13 cellular contexts compared by ENCODE assay signal in the genomic region with DNA sequence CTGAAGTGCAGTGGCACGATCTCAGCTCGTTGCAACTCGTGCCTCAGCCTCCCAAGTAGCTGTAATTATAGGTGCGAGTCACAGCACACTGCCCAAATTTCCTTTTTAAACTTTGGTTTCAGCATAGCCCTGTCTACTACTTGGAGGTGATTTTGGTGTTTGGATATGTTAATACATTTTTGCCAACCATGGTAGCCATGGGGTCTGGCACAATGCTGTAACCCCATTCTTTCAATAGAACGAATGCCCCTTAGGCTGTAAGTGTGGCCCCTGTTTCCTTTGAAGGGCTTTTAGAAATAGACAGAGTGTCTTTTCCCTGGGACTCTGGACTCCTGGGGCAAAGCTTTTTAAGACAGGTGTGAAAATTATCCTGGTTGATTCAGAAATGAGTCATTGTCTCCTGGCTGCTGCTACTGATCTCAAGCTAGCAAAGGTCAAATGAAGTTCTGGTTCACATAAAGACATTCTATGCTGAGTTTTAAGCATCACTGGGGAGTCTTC.
A peak's percentile ranks its signal among the peaks of the same experiment; 100 is the strongest.
DNase-seq lines count a peak whose midpoint lies in the region; ATAC-seq, FAIRE-seq and TF ChIP-seq lines count a peak whose summit lies in the region.
"Had no signal": no experiment of that assay in that cellular context is flagged by ENCODE, and none has a peak within 500 bp of the region (broad histone marks: within the 10 kb centered on the region; RNA-seq: fewer than 3 reads in every experiment).

No MANE protein-coding gene starts in this region.

- ATAC-seq in GM19452 (IDR thresholded peaks at IDR 0.05; ENCODE audit: unreplicated experiment) (peak; percentile 14), K562 (no peak), GM19324 (IDR thresholded peaks at IDR 0.05; ENCODE audit: low FRiP score, unreplicated experiment) (no peak)

- H3K4me1 ChIP-seq in K562 (replicated peaks in 1 of 2; ENCODE audit: control insufficient read depth in 2 of 2, insufficient read depth in 2 of 2, low read length in 2 of 2), result peaks cover 0 to 8% of the 10 kb centered on the region in 2 experiments; a peak in 4 of 5 replicates
- H3K4me1 ChIP-seq in rectal smooth muscle tissue (ENCODE audit: control insufficient read depth, insufficient read depth, low read length), result peaks cover 9% of the 10 kb centered on the region

- BruUV-seq in K562 (replicated peaks; lab: Mats Ljungman, UMichigan), result no TSS peak

- DNase-seq in LHCN-M2 (ENCODE audit: low read depth) (peak; percentile 93), K562 (ENCODE audit: extremely low read depth in 1 of 4, low spot score in 3 of 4) (no peak), immature natural killer cell (no peak), NCI-H2227 (lab: John Stamatoyannopoulos, UW; ENCODE audit: unreplicated experiment) (no peak), GM19240 (ENCODE audit: insufficient read length, low spot score) (no peak)
- DNase-seq: activated CD4-positive, alpha-beta memory T cell treated with anti-CD3 and anti-CD28 coated beads, Interleukin-2, amount 10 ng/mL, durations not matched to agents 7 days and 5 days; DMS79 treated with DMSO at 0.1 percent for 48 hours; NCI-H2171; SW 1271 had no signal

- H3K9ac ChIP-seq in K562 (ENCODE audit: insufficient read depth in 1 of 2, low read depth in 2 of 2, low read length in 2 of 2) (no peak overlapping the region), rectal smooth muscle tissue (ENCODE audit: low read length) (no peak overlapping the region)

- H3K36me3 ChIP-seq in K562 (ENCODE audit: control insufficient read depth, insufficient read depth, low read length), result no peaks in the 10 kb centered on the region
- no peaks in the 10 kb centered on the region for H3K36me3 ChIP-seq in rectal smooth muscle tissue (ENCODE audit: control insufficient read depth, insufficient read depth, low read length)

- no peak overlapping the region for H3K4me3 ChIP-seq in K562
- no peak overlapping the region for H3K4me3 ChIP-seq in rectal smooth muscle tissue (ENCODE audit: low read length)

- H3K9me3 Mint-ChIP-seq in immature natural killer cell, result no peaks in the 10 kb centered on the region
- H3K9me3 Mint-ChIP-seq: activated CD4-positive, alpha-beta memory T cell treated with anti-CD3 and anti-CD28 coated beads, Interleukin-2, amount 10 ng/mL, durations not matched to agents 7 days and 5 days had no signal

- no peak overlapping the region for H3K4me2 ChIP-seq in K562 (ENCODE audit: insufficient read depth, low read length)

- H3K9me3 ChIP-seq in K562 (replicated peaks; ENCODE audit: control insufficient read depth, insufficient read depth, low read depth, low read length), result no peaks in the 10 kb centered on the region

- TF ChIP-seq RAD21 in K562 (CRISPR knock-in tag; conservative IDR thresholded peaks at IDR 0.05 in 1 of 2, IDR thresholded peaks at IDR 0.05 in 1 of 2), result no peak

- H3K27ac Mint-ChIP-seq in immature natural killer cell, result no peak overlapping the region
- H3K27ac Mint-ChIP-seq: activated CD4-positive, alpha-beta memory T cell treated with anti-CD3 and anti-CD28 coated beads, Interleukin-2, amount 10 ng/mL, durations not matched to agents 7 days and 5 days had no signal

- H3K27me3 ChIP-seq in K562 (ENCODE audit: control insufficient read depth in 2 of 2, insufficient read depth in 2 of 2, low read length in 2 of 2), result no peaks in the 10 kb centered on the region
- no peaks in the 10 kb centered on the region for H3K27me3 ChIP-seq in rectal smooth muscle tissue (ENCODE audit: control insufficient read depth, insufficient read depth, low read length)

- H3K4me3 Mint-ChIP-seq in immature natural killer cell, result no peak overlapping the region
- H3K4me3 Mint-ChIP-seq: activated CD4-positive, alpha-beta memory T cell treated with anti-CD3 and anti-CD28 coated beads, Interleukin-2, amount 10 ng/mL, durations not matched to agents 7 days and 5 days; brain had no signal

- POLR2A ChIA-PET in K562 (lab: Yijun Ruan, JAX), result interaction anchor here (0.6 kb wide), 1 partner anchor 95 kb away, joined by 3 read pairs; no protein-coding TSS in a partner anchor

- no peak for TF ChIP-seq POLR2A in K562 (conservative IDR thresholded peaks at IDR 0.05)

- H3K4me1 Mint-ChIP-seq in immature natural killer cell, result peaks cover 4 to 6% of the 10 kb centered on the region in 2 donors
- H3K4me1 Mint-ChIP-seq: activated CD4-positive, alpha-beta memory T cell treated with anti-CD3 and anti-CD28 coated beads, Interleukin-2, amount 10 ng/mL, durations not matched to agents 7 days and 5 days had no signal

- no peak for FAIRE-seq in K562 (lab: Jason Lieb, UNC)

- peaks cover 3 to 7% (median 5%) of the 10 kb centered on the region in 3 donors for H3K36me3 Mint-ChIP-seq in immature natural killer cell
- H3K36me3 Mint-ChIP-seq: brain had no signal

- no peaks in the 10 kb centered on the region for H4K20me1 ChIP-seq in K562 (replicated peaks; ENCODE audit: control insufficient read depth, insufficient read depth, low read length)

- H3K27ac ChIP-seq in K562 (ENCODE audit: extremely low read depth, low read depth, low read length) (no peak overlapping the region), rectal smooth muscle tissue (ENCODE audit: low read depth, low read length) (peak overlapping the region; percentile 23)

- no peaks in the 10 kb centered on the region for H3K9me1 ChIP-seq in K562 (ENCODE audit: control insufficient read depth, insufficient read depth, low read length)

- intact Hi-C loops in K562 (cut with micrococcal nuclease), result no loop called here

- CTCF ChIA-PET in K562 (lab: Yijun Ruan, JAX; ENCODE audit: low intra/inter-chr PET ratio), result no interaction called here

- no peak overlapping the region for H2AFZ ChIP-seq in K562 (ENCODE audit: low read depth, low read length)

- H3K27me3 Mint-ChIP-seq in immature natural killer cell (ENCODE audit: low read depth in 3 of 3), result peaks cover 0 to 7% (median 4%) of the 10 kb centered on the region in 3 donors

- WGBS in K562 (ENCODE audit: insufficient coverage, low coverage, missing lambda C conversion rate), result 43% methylated on average over 5 of the region's 5 CpGs

- no peak for TF ChIP-seq EP300 in K562 (IDR thresholded peaks at IDR 0.05; ENCODE audit: low read length)

- H3K79me2 ChIP-seq in K562 (ENCODE audit: control insufficient read depth, insufficient read depth, low read length), result no peaks in the 10 kb centered on the region

- in situ Hi-C loops in K562 (cut with MboI), result no loop called here

- no peak for TF ChIP-seq CTCF in K562 (IDR thresholded peaks at IDR 0.05 in 2 of 3, conservative IDR thresholded peaks at IDR 0.05 in 1 of 3; ENCODE audit: insufficient read depth in 2 of 3, low read depth in 1 of 3, low read length in 3 of 3)

TF ChIP-seq in K562, 482 proteins besides CTCF, POLR2A, EP300 and RAD21:
- TF ChIP-seq SMAD2 (IDR thresholded peaks at IDR 0.05; ENCODE audit: low read depth, low read length) (no peak), ZNF764 (CRISPR knock-in tag; IDR thresholded peaks at IDR 0.05; ENCODE audit: low read depth) (no peak), ZBTB7A (IDR thresholded peaks at IDR 0.05; ENCODE audit: borderline replicate concordance, control insufficient read depth, low read depth, low read length) (no peak), FOSL1 (tag; conservative IDR thresholded peaks at IDR 0.05) (peak; percentile 55), MTA2 (IDR thresholded peaks at IDR 0.05; ENCODE audit: low read depth) (no peak), RBM15 (IDR thresholded peaks at IDR 0.05; ENCODE audit: insufficient read depth, low read length) (no peak), HDGF (IDR thresholded peaks at IDR 0.05) (no peak), ZNF785 (CRISPR knock-in tag; IDR thresholded peaks at IDR 0.05) (no peak), E2F1 (CRISPR knock-in tag; IDR thresholded peaks at IDR 0.05) (0 out of 2 replicates have a peak, but pooled peaks have one; percentile 27)
